8 cellular contexts compared by ENCODE assay signal in genomic region chr10:17989908-17990767, GRCh38. TPM values are rescaled to one million over a fixed set of nuclear protein-coding genes. Genes with fewer than 3 reads are reported as not detected.
DNase-seq lines count a peak whose midpoint lies in the region; ATAC-seq and TF ChIP-seq lines count a peak whose summit lies in the region.

No MANE protein-coding gene starts in this region.

- no peaks in the 10 kb centered on the region for H3K9me3 ChIP-seq in MM.1S (replicated peaks; ENCODE audit: insufficient read depth, low read length)

- no peaks in the 10 kb centered on the region for H3K36me3 ChIP-seq in MM.1S (replicated peaks; ENCODE audit: insufficient read depth, low read length)

- no peaks in the 10 kb centered on the region for H3F3A ChIP-seq in MM.1S (ENCODE audit: insufficient read depth, low read length)

- H3K9ac ChIP-seq in MM.1S (ENCODE audit: low read length) = no peak overlapping the region

- peak; percentile 88 for ATAC-seq in GM19351 (IDR thresholded peaks at IDR 0.05; ENCODE audit: unreplicated experiment)
- ATAC-seq in HG03095 (IDR thresholded peaks at IDR 0.05; ENCODE audit: unreplicated experiment) = peak; percentile 81
- ATAC-seq in stimulated activated naive B cell treated with anti-CD40 and anti-IgM and Interleukin-4, amounts not matched to agents 10 μg/mL and 1 μg/mL and 100 μg/mL, for 72 hours (replicated peaks) = peak; percentile 94 to 97

- peak overlapping the region; percentile 32 for H3K27ac Mint-ChIP-seq in stimulated activated naive B cell treated with anti-CD40 and anti-IgM and Interleukin-4, amounts not matched to agents 10 μg/mL and 1 μg/mL and 100 μg/mL, for 72 hours
- H3K27ac Mint-ChIP-seq in CD14-positive monocyte = peak overlapping the region in 1 of 7 donors; percentile 53

- no peak overlapping the region for H3K4me3 ChIP-seq in MM.1S (ENCODE audit: low read length)

- H3K4me3 Mint-ChIP-seq in stimulated activated naive B cell treated with anti-CD40 and anti-IgM and Interleukin-4, amounts not matched to agents 10 μg/mL and 1 μg/mL and 100 μg/mL, for 72 hours = peak overlapping the region; percentile 1 to 2
- no peak overlapping the region for H3K4me3 Mint-ChIP-seq in CD14-positive monocyte

- no peaks in the 10 kb centered on the region for H3K79me2 ChIP-seq in MM.1S (ENCODE audit: low read length)

- H4K20me1 ChIP-seq in MM.1S (ENCODE audit: insufficient read depth, low read length) = no peaks in the 10 kb centered on the region

- H3K27me3 Mint-ChIP-seq in stimulated activated naive B cell treated with anti-CD40 and anti-IgM and Interleukin-4, amounts not matched to agents 10 μg/mL and 1 μg/mL and 100 μg/mL, for 72 hours = no peaks in the 10 kb centered on the region
- H3K27me3 Mint-ChIP-seq in CD14-positive monocyte (ENCODE audit: low read depth in 3 of 3) = peaks cover 0 to 2% (median 0%) of the 10 kb centered on the region in 3 donors

- H3K4me2 ChIP-seq in MM.1S (ENCODE audit: low read depth, low read length) = no peak overlapping the region

- peaks cover 15 to 37% of the 10 kb centered on the region in 2 donors for H3K4me1 Mint-ChIP-seq in stimulated activated naive B cell treated with anti-CD40 and anti-IgM and Interleukin-4, amounts not matched to agents 10 μg/mL and 1 μg/mL and 100 μg/mL, for 72 hours
- peaks cover 4% of the 10 kb centered on the region for H3K4me1 Mint-ChIP-seq in CD14-positive monocyte

- intact Hi-C loops in posterior vena cava (cut with DNase I) (no loop called here), CD14-positive monocyte (cut with micrococcal nuclease) (no loop called here)

- no peak overlapping the region for H2AFZ ChIP-seq in MM.1S (ENCODE audit: low read length)

- peaks cover 0 to 2% of the 10 kb centered on the region in 2 donors for H3K36me3 Mint-ChIP-seq in stimulated activated naive B cell treated with anti-CD40 and anti-IgM and Interleukin-4, amounts not matched to agents 10 μg/mL and 1 μg/mL and 100 μg/mL, for 72 hours
- H3K36me3 Mint-ChIP-seq in CD14-positive monocyte = no peaks in the 10 kb centered on the region

- no peak overlapping the region for H3K27ac ChIP-seq in MM.1S (ENCODE audit: low read length)

- DNase-seq in SW 1271 (lab: John Stamatoyannopoulos, UW) = peak; percentile 19 to 55
- DNase-seq in stimulated activated naive B cell treated with anti-CD40 and anti-IgM and Interleukin-4, amounts not matched to agents 10 μg/mL and 1 μg/mL and 100 μg/mL, for 72 hours = peak; percentile 36
- no peak for DNase-seq in NCI-H146 (lab: John Stamatoyannopoulos, UW)
- DNase-seq in posterior vena cava (ENCODE audit: low spot score) = no peak
- DNase-seq in MM.1S = no peak
- DNase-seq in CD14-positive monocyte (ENCODE audit: low spot score) = no peak

- H3K27me3 ChIP-seq in MM.1S (replicated peaks; ENCODE audit: insufficient read depth, low read length) = no peaks in the 10 kb centered on the region

- no peak for TF ChIP-seq CTCF in MM.1S (IDR thresholded peaks at IDR 0.05; ENCODE audit: low read length)
- no peak for TF ChIP-seq CTCF in CD14-positive monocyte (IDR thresholded peaks at IDR 0.05)

- peaks cover 3 to 9% of the 10 kb centered on the region in 2 donors for H3K9me3 Mint-ChIP-seq in stimulated activated naive B cell treated with anti-CD40 and anti-IgM and Interleukin-4, amounts not matched to agents 10 μg/mL and 1 μg/mL and 100 μg/mL, for 72 hours
- H3K9me3 Mint-ChIP-seq in CD14-positive monocyte = peaks cover 0 to 5% (median 0%) of the 10 kb centered on the region in 7 donors

- no peaks in the 10 kb centered on the region for H3K9me2 ChIP-seq in MM.1S (replicated peaks; ENCODE audit: insufficient read depth, low read length)

- no peaks in the 10 kb centered on the region for H3K4me1 ChIP-seq in MM.1S (ENCODE audit: low read length)

RNA-seq across cellular contexts. Expression of gene SLC39A12, which starts 38.4 kb away (rescaled TPM):
- under 1 TPM; 0.10 to 0.32 TPM for total RNA-seq in posterior vena cava
- polyA plus RNA-seq in CD14-positive monocyte = not detected

Comparison
In these comparisons a context has a peak if more than half of its experiments do, and no peak if none do; other contexts are left out.
1. DNase-seq: peak in SW 1271 (2 of 2) and stimulated activated naive B cell treated with anti-CD40 and anti-IgM and Interleukin-4, amounts not matched to agents 10 μg/mL and 1 μg/mL and 100 μg/mL, for 72 hours (single experiment); none in NCI-H146 (single experiment), posterior vena cava (single experiment), MM.1S (single experiment) and CD14-positive monocyte (single experiment).
2. H3K4me3 Mint-ChIP-seq: peak in stimulated activated naive B cell treated with anti-CD40 and anti-IgM and Interleukin-4, amounts not matched to agents 10 μg/mL and 1 μg/mL and 100 μg/mL, for 72 hours (2 of 2); none in CD14-positive monocyte (0 of 2).
3. Peak in every context shown above with its lines, with median percentiles within 50 percentile points of each other: ATAC-seq.